Comparison of ENCODE assay signal across 9 cellular contexts in genomic region chr3:40690696-40691597, GRCh38.
DNase-seq lines count a peak whose midpoint lies in the region; ATAC-seq, FAIRE-seq and TF ChIP-seq lines count a peak whose summit lies in the region.
"Had no signal": no experiment of that assay in that cellular context is flagged by ENCODE, and none has a peak within 500 bp of the region (broad histone marks: within the 10 kb centered on the region; RNA-seq: fewer than 3 reads in every experiment).

No MANE protein-coding gene starts in this region.

- peak; percentile 59 to 80 for DNase-seq in NCI-H446 (lab: John Stamatoyannopoulos, UW)
- DNase-seq in esophagus squamous epithelium (lab: John Stamatoyannopoulos, UW) = peak; percentile 0
- DNase-seq in midbrain (lab: John Stamatoyannopoulos, UW) = peak; percentile 56
- DNase-seq in thoracic aorta (ENCODE audit: low spot score) = peak; percentile 71
- no peak for DNase-seq in GM23248
- DNase-seq in urothelium cell line (ENCODE audit: low spot score) = no peak
- DNase-seq in DMS53 treated with DMSO at 0.1 percent for 48 hours (lab: John Stamatoyannopoulos, UW; ENCODE audit: unreplicated experiment) = no peak
- DNase-seq: activated CD8-positive, alpha-beta memory T cell treated with anti-CD3 and anti-CD28 coated beads for 24 hours had no signal

- no peaks in the 10 kb centered on the region for H3K27me3 ChIP-seq in esophagus squamous epithelium
- H3K27me3 ChIP-seq in thoracic aorta (replicated peaks; ENCODE audit: insufficient read depth) = no peaks in the 10 kb centered on the region
- no peaks in the 10 kb centered on the region; the same call in 1 of the 2 replicates for H3K27me3 ChIP-seq in GM23248 (replicated peaks; ENCODE audit: insufficient read depth)

- no peak for TF ChIP-seq POLR2A in esophagus squamous epithelium (IDR thresholded peaks at IDR 0.05)

- no peak for FAIRE-seq in urothelium cell line (lab: Jason Lieb, UNC)

- H3K9ac ChIP-seq in GM23248 = no peak overlapping the region

- H3K27ac ChIP-seq in esophagus squamous epithelium = peak overlapping the region; percentile 28 to 71 (median 64)
- peak overlapping the region; percentile 25 to 63 for H3K27ac ChIP-seq in thoracic aorta
- no peak overlapping the region for H3K27ac ChIP-seq in GM23248

- no peaks in the 10 kb centered on the region for H3K79me2 ChIP-seq in GM23248 (ENCODE audit: insufficient read depth)

- no peak for TF ChIP-seq CTCF in esophagus squamous epithelium (IDR thresholded peaks at IDR 0.05)
- no peak for TF ChIP-seq CTCF in thoracic aorta (IDR thresholded peaks at IDR 0.05)

- no peaks in the 10 kb centered on the region for H4K20me1 ChIP-seq in GM23248 (ENCODE audit: insufficient read depth)

- H3K36me3 ChIP-seq in esophagus squamous epithelium (no peaks in the 10 kb centered on the region), thoracic aorta (no peaks in the 10 kb centered on the region), GM23248 (ENCODE audit: low read depth) (no peaks in the 10 kb centered on the region)

- H3K4me1 ChIP-seq in esophagus squamous epithelium (peaks cover 12 to 49% (median 20%) of the 10 kb centered on the region in 3 donors), thoracic aorta (ENCODE audit: control insufficient read depth in 1 of 2, low read depth in 2 of 2) (peaks cover 14 to 42% of the 10 kb centered on the region in 2 donors), GM23248 (ENCODE audit: insufficient read depth) (no peaks in the 10 kb centered on the region)

- no peaks in the 10 kb centered on the region for H3F3A ChIP-seq in GM23248 (ENCODE audit: insufficient read depth)

- H2AFZ ChIP-seq in GM23248 = no peak overlapping the region

- H3K4me3 ChIP-seq in esophagus squamous epithelium (peak overlapping the region in 1 of 4 donors; percentile 13), thoracic aorta (peak overlapping the region; percentile 14), GM23248 (no peak overlapping the region)

- in situ Hi-C loops in GM23248 (cut with MboI) = no loop called here

- ATAC-seq in thoracic aorta (ENCODE audit: insufficient number of reproducible peaks, low FRiP score, low read depth) (peak; percentile 88), GM19467 (IDR thresholded peaks at IDR 0.05; ENCODE audit: unreplicated experiment) (no peak)

- WGBS in esophagus squamous epithelium, 2 donors = 8 to 28% methylated on average over 8 to 11 of the region's 12 CpGs
- WGBS in GM23248 (ENCODE audit: low coverage in 1 of 2, low lambda C conversion rate in 2 of 2, missing lambda C conversion rate in 2 of 2), 2 experiments = 16 to 20% methylated on average over 12 of the region's 12 CpGs

- H3K9me3 ChIP-seq in esophagus squamous epithelium = no peaks in the 10 kb centered on the region
- no peaks in the 10 kb centered on the region for H3K9me3 ChIP-seq in thoracic aorta
- H3K9me3 ChIP-seq in GM23248 (ENCODE audit: low read depth) = no peaks in the 10 kb centered on the region

- H3K9me2 ChIP-seq in GM23248 (ENCODE audit: insufficient read depth) = no peaks in the 10 kb centered on the region

- intact Hi-C loops in esophagus squamous epithelium (cut with DNase I) = no loop called here

- no peak overlapping the region for H3K4me2 ChIP-seq in GM23248 (ENCODE audit: unreplicated experiment)

Comparison
In these comparisons a context has a peak if more than half of its experiments do, and no peak if none do; other contexts are left out.
1. DNase-seq: peak in NCI-H446 (2 of 2), esophagus squamous epithelium (single experiment), midbrain (single experiment) and thoracic aorta (single experiment); none in GM23248 (single experiment), urothelium cell line (single experiment) and DMS53 treated with DMSO at 0.1 percent for 48 hours (single experiment).